ENCODE assay signal across 16 cellular contexts in genomic region chr15:99335508-99335907, GRCh38.
DNase-seq lines count a peak whose midpoint lies in the region; ATAC-seq lines count a peak whose summit lies in the region.
"Had no signal": no experiment of that assay in that cellular context is flagged by ENCODE, and none has a peak within 500 bp of the region (broad histone marks: within the 10 kb centered on the region; RNA-seq: fewer than 3 reads in every experiment).

No MANE protein-coding gene starts in this region.

- H3K27me3 ChIP-seq in right cardiac atrium (ENCODE audit: control insufficient read depth, insufficient read depth) = no peaks in the 10 kb centered on the region
- H3K27me3 ChIP-seq: BLaER1 had no signal

- no peak overlapping the region for H3K27ac ChIP-seq in right cardiac atrium (ENCODE audit: low read length)
- H3K27ac ChIP-seq: A549, BLaER1, GM23248, HL-60 had no signal

- H3K4me3 ChIP-seq in right cardiac atrium (ENCODE audit: low read length) = no peak overlapping the region
- H3K4me3 ChIP-seq: A549, BLaER1, GM12878, GM23248 had no signal

- peaks cover 4% of the 10 kb centered on the region for H3K4me1 ChIP-seq in right cardiac atrium (ENCODE audit: control insufficient read depth, insufficient read depth, low read length)
- H3K4me1 ChIP-seq: Caco-2 had no signal

- peak; percentile 84 to 88 for ATAC-seq in right cardiac atrium
- ATAC-seq: A549, GM12878, HCT116 had no signal

- intact Hi-C loops in right cardiac atrium (cut with DNase I) = no loop called here

- H3K9me3 ChIP-seq in right cardiac atrium (ENCODE audit: control insufficient read depth, low read length) = no peaks in the 10 kb centered on the region
- H3K9me3 ChIP-seq: A549, BLaER1, Caco-2 had no signal

- DNase-seq in DMS79 (lab: John Stamatoyannopoulos, UW) (peak; percentile 44), DMS79 treated with DMSO at 0.1 percent for 48 hours (lab: John Stamatoyannopoulos, UW) (peak; percentile 21), fibroblast of gingiva (ENCODE audit: low read depth) (peak; percentile 24), right cardiac atrium (peak in 1 of 3 donors; percentile 19), DMS114 treated with DMSO at 0.1 percent for 48 hours (lab: John Stamatoyannopoulos, UW; ENCODE audit: unreplicated experiment) (no peak), amniotic stem cell (lab: John Stamatoyannopoulos, UW) (no peak)
- no peak for DNase-seq in NK-92 treated with Interleukin-12 subunit alpha and Interleukin-12 subunit beta, amount 100 ng/mL, for 24 hours (lab: John Stamatoyannopoulos, UW)
- DNase-seq: Caco-2; CD8-positive, alpha-beta memory T cell; DMS53; GM23248 had no signal

Comparison
In these comparisons a context has a peak if more than half of its experiments do, and no peak if none do; other contexts are left out.
1. DNase-seq: peak in DMS79 (single experiment), DMS79 treated with DMSO at 0.1 percent for 48 hours (single experiment) and fibroblast of gingiva (single experiment); none in NK-92 treated with Interleukin-12 subunit alpha and Interleukin-12 subunit beta, amount 100 ng/mL, for 24 hours (single experiment), DMS114 treated with DMSO at 0.1 percent for 48 hours (single experiment) and amniotic stem cell (single experiment).